Comparison of ENCODE assay signal across 5 cellular contexts in the genomic region with DNA sequence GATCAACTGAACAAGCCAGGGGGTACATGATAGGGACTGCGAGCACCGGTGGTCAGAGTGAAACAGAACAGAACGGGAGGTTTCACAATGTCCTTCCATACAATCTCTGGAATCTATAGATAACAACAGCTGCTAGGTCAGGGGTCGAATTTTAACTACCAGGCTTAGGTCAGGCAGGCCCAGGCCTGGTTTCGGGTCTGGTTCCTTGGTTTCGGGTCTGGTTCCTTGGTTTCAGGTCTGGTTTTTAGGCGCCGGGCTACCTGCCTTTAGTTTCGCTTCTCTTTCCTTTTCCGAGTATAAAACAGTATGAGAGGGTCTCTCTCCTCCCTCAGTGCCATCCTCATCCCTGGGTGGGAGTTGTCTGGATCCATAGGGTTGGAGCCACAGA. TPM values are rescaled to one million over a fixed set of nuclear protein-coding genes. Genes with fewer than 3 reads are reported as not detected.
"Had no signal": no experiment of that assay in that cellular context is flagged by ENCODE, and none has a peak within 500 bp of the region (broad histone marks: within the 10 kb centered on the region; RNA-seq: fewer than 3 reads in every experiment).

No MANE protein-coding gene starts in this region.

RNA-seq across cellular contexts. Expression of a gene that starts 0.7 kb away (rescaled TPM):
- total RNA-seq: activated CD4-positive, alpha-beta T cell treated with anti-CD3 and anti-CD28 coated beads, Interleukin-2, amount 10 ng/mL, durations not matched to agents 24 days and 14 days; neural crest cell; WTC11 had no signal
- polyA plus RNA-seq: cardiac muscle cell had no signal

RNA-seq across cellular contexts. Expression of a gene that starts 36.6 kb away (rescaled TPM):
- total RNA-seq: activated CD4-positive, alpha-beta T cell treated with anti-CD3 and anti-CD28 coated beads, Interleukin-2, amount 10 ng/mL, durations not matched to agents 24 days and 14 days had no signal

RNA-seq across cellular contexts. Expression of a gene that starts 53.4 kb away (rescaled TPM):
- total RNA-seq: activated CD4-positive, alpha-beta T cell treated with anti-CD3 and anti-CD28 coated beads, Interleukin-2, amount 10 ng/mL, durations not matched to agents 24 days and 14 days; frontal cortex had no signal
